ENCODE assay signal across 2 cellular contexts in genomic region chr14:55800443-55800842, GRCh38.
TF ChIP-seq lines count a peak whose summit lies in the region.

No MANE protein-coding gene starts in this region.

TF ChIP-seq in HEK293, 187 proteins besides CTCF, POLR2A, EP300 and RAD21:
- TF ChIP-seq FEZF1 (tag by site-specific recombination; IDR thresholded peaks at IDR 0.05) (peak; percentile 56; the same call in 1 of the 2 replicates), PRDM6 (tag by site-specific recombination; IDR thresholded peaks at IDR 0.05) (peak; percentile 33; the same call in 1 of the 2 replicates), SP7 (tag by site-specific recombination; IDR thresholded peaks at IDR 0.05) (peak; percentile 61), GFI1B (tag by site-specific recombination; IDR thresholded peaks at IDR 0.05) (no peak), GLIS1 (tag by site-specific recombination; IDR thresholded peaks at IDR 0.05) (peak; percentile 41), ZNF221 (tag by site-specific recombination; IDR thresholded peaks at IDR 0.05; ENCODE audit: borderline replicate concordance) (no peak)

TF ChIP-seq in H1, 55 proteins besides CTCF, POLR2A, EP300 and RAD21:
- TF ChIP-seq CHD7 (IDR thresholded peaks at IDR 0.05; ENCODE audit: insufficient replicate concordance, low read length) (no peak), CREB1 (IDR thresholded peaks at IDR 0.05) (no peak), BCL11A (IDR thresholded peaks at IDR 0.05; ENCODE audit: low read depth in 2 of 2, low read length in 2 of 2) (no peak), CHD2 (IDR thresholded peaks at IDR 0.05; ENCODE audit: low read length) (no peak), YY1 (IDR thresholded peaks at IDR 0.05; ENCODE audit: low read depth, low read length) (no peak)
TF ChIP-seq in H1: peak in this region for 0.
